In genomic region chr2:119567292-119567691, GRCh38 we compare ENCODE assay signal across 30 cellular contexts. TPM values are rescaled to one million over a fixed set of nuclear protein-coding genes. Genes with fewer than 3 reads are reported as not detected.
"Had no signal": no experiment of that assay in that cellular context is flagged by ENCODE, and none has a peak within 500 bp of the region (broad histone marks: within the 10 kb centered on the region; RNA-seq: fewer than 3 reads in every experiment).

No MANE protein-coding gene starts in this region.

- H3K27ac ChIP-seq: stomach, suprapubic skin, testis, thoracic aorta, thyroid gland, tibial artery, tibial nerve, transverse colon, upper lobe of left lung, upper lobe of right lung, uterus, vagina had no signal

- H3K9me3 ChIP-seq: suprapubic skin, testis, thoracic aorta, thyroid gland, upper lobe of left lung, upper lobe of right lung, uterus, vagina had no signal

- H3K4me3 ChIP-seq: stomach, suprapubic skin, testis, thoracic aorta, thyroid gland, tibial artery, tibial nerve, transverse colon, upper lobe of left lung, upper lobe of right lung, uterus, vagina had no signal

- H3K4me1 ChIP-seq: suprapubic skin, testis, thyroid gland, tibial artery, tibial nerve, transverse colon, upper lobe of left lung, upper lobe of right lung, uterus, vagina had no signal

- H3K27me3 ChIP-seq: stomach, suprapubic skin, testis, thyroid gland, tibial artery, tibial nerve, transverse colon, upper lobe of left lung, upper lobe of right lung, uterus, vagina had no signal

- FAIRE-seq: urothelium cell line had no signal

- DNase-seq: stimulated activated CD4-positive, alpha-beta T cell treated with anti-CD3 and anti-CD28 coated beads, Interleukin-2, amount 100 ng/mL, for 48 hours; stimulated activated CD4-positive, alpha-beta T cell treated with anti-CD3 and anti-CD28 coated beads, Interleukin-4, amount 100 ng/mL, for 1 hour; stimulated activated CD4-positive, alpha-beta T cell treated with anti-CD3 and anti-CD28 coated beads, Interleukin-4, amount 100 ng/mL, for 24 hours; stimulated activated CD4-positive, alpha-beta T cell treated with anti-CD3 and anti-CD28 coated beads, Interleukin-4, amount 100 ng/mL, for 4 hours; stimulated activated CD8-positive, alpha-beta memory T cell treated with anti-CD3 and anti-CD28 coated beads, Interleukin-4, amount 100 ng/mL, for 48 hours; stimulated activated naive B cell treated with anti-CD40 and anti-IgM and Interleukin-4, amounts not matched to agents 10 μg/mL and 1 μg/mL and 100 μg/mL, for 72 hours; stimulated activated naive CD4-positive, alpha-beta T cell; stimulated activated naive CD4-positive, alpha-beta T cell treated with Interleukin-2 at 50 U/mL for 16 hours; stimulated activated naive CD8-positive, alpha-beta T cell treated with anti-CD3 and anti-CD28 coated beads, Interleukin-15, amount 100 ng/mL, for 72 hours; stimulated activated naive CD8-positive, alpha-beta T cell treated with anti-CD3 and anti-CD28 coated beads, Interleukin-15, Interleukin-2, amounts not matched to agents 100 U/mL and 50 U/mL, for 24 hours; stomach; substantia nigra; testis; thyroid gland; tibial artery; transverse colon; trophoblast cell; upper lobe of left lung; upper lobe of right lung; uterus had no signal

- ATAC-seq: stimulated activated effector memory CD8-positive, alpha-beta T cell treated with anti-CD3 and anti-CD28 coated beads, Interleukin-12 subunit alpha, Interleukin-12 subunit beta, amount 100 ng/mL, for 72 hours; stimulated activated memory B cell treated with anti-CD40 and anti-IgM and Interleukin-4, amounts not matched to agents 10 μg/mL and 1 μg/mL and 100 μg/mL, for 72 hours; stimulated activated naive B cell treated with anti-CD40 and anti-IgM and Interleukin-4, amounts not matched to agents 10 μg/mL and 1 μg/mL and 100 μg/mL, for 72 hours; stimulated activated naive CD8-positive, alpha-beta T cell treated with anti-CD3 and anti-CD28 coated beads, Interleukin-15, amount 100 ng/mL, for 72 hours; stimulated activated naive CD8-positive, alpha-beta T cell treated with anti-CD3 and anti-CD28 coated beads, Interleukin-15, Interleukin-2, amounts not matched to agents 100 U/mL and 50 U/mL, for 24 hours; upper lobe of right lung had no signal

- H3K36me3 ChIP-seq: stomach, suprapubic skin, thoracic aorta, thyroid gland, tibial artery, tibial nerve, transverse colon, upper lobe of left lung, upper lobe of right lung, uterus, vagina had no signal

RNA-seq across cellular contexts. Expression of gene CFAP221, which starts 23.0 kb away (rescaled TPM):
- total RNA-seq: transverse colon had no signal

RNA-seq across cellular contexts. Expression of gene SCTR, which starts 43.0 kb away (rescaled TPM):
- total RNA-seq: subcutaneous adipose tissue, suprapubic skin, thoracic aorta, thyroid gland, tibial nerve, transverse colon, ureter, urinary bladder, uterus, vagina had no signal
- polyA plus RNA-seq: urinary bladder had no signal
